In the genomic region with DNA sequence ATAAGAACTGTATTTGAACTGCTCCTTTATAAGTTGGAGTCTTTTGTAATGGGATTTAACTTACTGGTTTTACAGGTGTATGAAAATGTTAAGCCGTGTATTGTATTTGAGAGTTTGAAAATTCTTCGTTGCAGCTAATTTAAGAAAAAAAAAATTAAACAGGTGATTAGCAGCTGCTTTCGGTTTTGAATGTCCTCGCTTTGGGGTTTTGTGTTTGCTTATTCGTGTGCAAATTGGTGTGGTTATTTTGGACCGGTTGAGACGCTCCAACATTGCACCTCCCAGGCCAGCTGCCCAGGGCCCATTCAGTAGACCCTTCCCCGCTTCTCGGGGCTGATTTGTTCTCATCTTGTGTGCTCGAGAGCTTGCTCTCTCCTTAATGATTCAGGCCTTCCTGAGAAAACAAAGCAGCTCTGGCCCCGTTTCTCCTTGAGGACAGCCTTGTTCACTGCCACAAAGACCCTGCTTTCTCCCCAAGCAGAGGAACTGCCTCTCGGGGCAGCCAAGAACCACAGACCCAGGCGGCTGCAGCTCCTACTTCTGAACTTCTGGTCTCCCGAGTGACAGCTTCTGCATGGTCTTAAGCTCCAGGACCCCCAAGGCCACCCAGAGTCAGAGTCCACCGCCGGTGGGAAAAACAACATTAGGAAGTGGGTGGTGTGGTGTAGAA, we compare ENCODE assay signal across 1 cellular context.
TF ChIP-seq lines count a peak whose summit lies in the region.

No MANE protein-coding gene starts in this region.

TF ChIP-seq in GM12878, 131 proteins besides CTCF, POLR2A, EP300 and RAD21 (continued from another document and continues in another):
- TF ChIP-seq, protein P1, sequence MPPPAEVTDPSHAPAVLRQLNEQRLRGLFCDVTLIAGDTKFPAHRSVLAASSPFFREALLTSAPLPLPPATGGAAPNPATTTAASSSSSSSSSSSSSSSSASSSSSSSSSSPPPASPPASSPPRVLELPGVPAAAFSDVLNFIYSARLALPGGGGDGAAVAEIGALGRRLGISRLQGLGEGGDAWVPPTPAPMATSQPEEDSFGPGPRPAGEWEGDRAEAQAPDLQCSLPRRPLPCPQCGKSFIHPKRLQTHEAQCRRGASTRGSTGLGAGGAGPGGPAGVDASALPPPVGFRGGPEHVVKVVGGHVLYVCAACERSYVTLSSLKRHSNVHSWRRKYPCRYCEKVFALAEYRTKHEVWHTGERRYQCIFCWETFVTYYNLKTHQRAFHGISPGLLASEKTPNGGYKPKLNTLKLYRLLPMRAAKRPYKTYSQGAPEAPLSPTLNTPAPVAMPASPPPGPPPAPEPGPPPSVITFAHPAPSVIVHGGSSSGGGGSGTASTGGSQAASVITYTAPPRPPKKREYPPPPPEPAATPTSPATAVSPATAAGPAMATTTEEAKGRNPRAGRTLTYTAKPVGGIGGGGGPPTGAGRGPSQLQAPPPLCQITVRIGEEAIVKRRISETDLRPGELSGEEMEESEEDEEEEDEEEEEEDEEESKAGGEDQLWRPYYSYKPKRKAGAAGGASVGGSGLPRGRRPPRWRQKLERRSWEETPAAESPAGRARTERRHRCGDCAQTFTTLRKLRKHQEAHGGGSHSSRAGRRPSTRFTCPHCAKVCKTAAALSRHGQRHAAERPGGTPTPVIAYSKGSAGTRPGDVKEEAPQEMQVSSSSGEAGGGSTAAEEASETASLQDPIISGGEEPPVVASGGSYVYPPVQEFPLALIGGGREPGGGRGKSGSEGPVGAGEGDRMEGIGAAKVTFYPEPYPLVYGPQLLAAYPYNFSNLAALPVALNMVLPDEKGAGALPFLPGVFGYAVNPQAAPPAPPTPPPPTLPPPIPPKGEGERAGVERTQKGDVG (CRISPR knock-in tag; IDR thresholded peaks at IDR 0.05): no peak
- TF ChIP-seq BMI1 (IDR thresholded peaks at IDR 0.05; ENCODE audit: borderline replicate concordance): peak; percentile 31; the same call in 1 of the 2 replicates
- no peak for TF ChIP-seq GABPA (IDR thresholded peaks at IDR 0.05; ENCODE audit: low read depth)
- peak; percentile 84 for TF ChIP-seq TCF12 (IDR thresholded peaks at IDR 0.05; ENCODE audit: low read depth, low read length)
- peak; percentile 80 for TF ChIP-seq MEF2B (IDR thresholded peaks at IDR 0.05; ENCODE audit: partially characterized antibody, poor library complexity, severe bottlenecking)
- TF ChIP-seq, protein P2, sequence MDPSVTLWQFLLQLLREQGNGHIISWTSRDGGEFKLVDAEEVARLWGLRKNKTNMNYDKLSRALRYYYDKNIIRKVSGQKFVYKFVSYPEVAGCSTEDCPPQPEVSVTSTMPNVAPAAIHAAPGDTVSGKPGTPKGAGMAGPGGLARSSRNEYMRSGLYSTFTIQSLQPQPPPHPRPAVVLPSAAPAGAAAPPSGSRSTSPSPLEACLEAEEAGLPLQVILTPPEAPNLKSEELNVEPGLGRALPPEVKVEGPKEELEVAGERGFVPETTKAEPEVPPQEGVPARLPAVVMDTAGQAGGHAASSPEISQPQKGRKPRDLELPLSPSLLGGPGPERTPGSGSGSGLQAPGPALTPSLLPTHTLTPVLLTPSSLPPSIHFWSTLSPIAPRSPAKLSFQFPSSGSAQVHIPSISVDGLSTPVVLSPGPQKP (IDR thresholded peaks at IDR 0.05; ENCODE audit: low read depth, low read length): no peak
- TF ChIP-seq TCF7 (IDR thresholded peaks at IDR 0.05; ENCODE audit: borderline replicate concordance): no peak
- TF ChIP-seq FOXM1 (IDR thresholded peaks at IDR 0.05; ENCODE audit: low read depth, low read length): 0 out of 2 replicates have a peak, but pooled peaks have one; percentile 14
- TF ChIP-seq SREBF2 (IDR thresholded peaks at IDR 0.05; ENCODE audit: low read length): no peak
- TF ChIP-seq SP1 (IDR thresholded peaks at IDR 0.05; ENCODE audit: low read depth, low read length): peak; percentile 9
- peak; percentile 27; the same call in 1 of the 2 replicates for TF ChIP-seq SMARCA5 (IDR thresholded peaks at IDR 0.05)
- peak; percentile 35; the same call in 1 of the 2 replicates for TF ChIP-seq MTA3 (IDR thresholded peaks at IDR 0.05; ENCODE audit: borderline replicate concordance, low read length)
- TF ChIP-seq ZNF217 (IDR thresholded peaks at IDR 0.05): no peak
- peak; percentile 73 for TF ChIP-seq NFIC (IDR thresholded peaks at IDR 0.05; ENCODE audit: low read depth, low read length)
- peak; percentile 83; the same call in 1 of the 2 replicates for TF ChIP-seq ZNF384 (IDR thresholded peaks at IDR 0.05; ENCODE audit: borderline replicate concordance, low read depth, low read length)
- no peak for TF ChIP-seq NRF1 (conservative IDR thresholded peaks at IDR 0.05; ENCODE audit: low read depth, low read length)
- TF ChIP-seq ZNF622 (IDR thresholded peaks at IDR 0.05): no peak
- TF ChIP-seq RBBP5 (conservative IDR thresholded peaks at IDR 0.05): 0 out of 2 replicates have a peak, but pooled peaks have one; percentile 27
- peak; percentile 75 for TF ChIP-seq BCL11A (IDR thresholded peaks at IDR 0.05; ENCODE audit: low read depth, low read length)
- TF ChIP-seq, protein P3, sequence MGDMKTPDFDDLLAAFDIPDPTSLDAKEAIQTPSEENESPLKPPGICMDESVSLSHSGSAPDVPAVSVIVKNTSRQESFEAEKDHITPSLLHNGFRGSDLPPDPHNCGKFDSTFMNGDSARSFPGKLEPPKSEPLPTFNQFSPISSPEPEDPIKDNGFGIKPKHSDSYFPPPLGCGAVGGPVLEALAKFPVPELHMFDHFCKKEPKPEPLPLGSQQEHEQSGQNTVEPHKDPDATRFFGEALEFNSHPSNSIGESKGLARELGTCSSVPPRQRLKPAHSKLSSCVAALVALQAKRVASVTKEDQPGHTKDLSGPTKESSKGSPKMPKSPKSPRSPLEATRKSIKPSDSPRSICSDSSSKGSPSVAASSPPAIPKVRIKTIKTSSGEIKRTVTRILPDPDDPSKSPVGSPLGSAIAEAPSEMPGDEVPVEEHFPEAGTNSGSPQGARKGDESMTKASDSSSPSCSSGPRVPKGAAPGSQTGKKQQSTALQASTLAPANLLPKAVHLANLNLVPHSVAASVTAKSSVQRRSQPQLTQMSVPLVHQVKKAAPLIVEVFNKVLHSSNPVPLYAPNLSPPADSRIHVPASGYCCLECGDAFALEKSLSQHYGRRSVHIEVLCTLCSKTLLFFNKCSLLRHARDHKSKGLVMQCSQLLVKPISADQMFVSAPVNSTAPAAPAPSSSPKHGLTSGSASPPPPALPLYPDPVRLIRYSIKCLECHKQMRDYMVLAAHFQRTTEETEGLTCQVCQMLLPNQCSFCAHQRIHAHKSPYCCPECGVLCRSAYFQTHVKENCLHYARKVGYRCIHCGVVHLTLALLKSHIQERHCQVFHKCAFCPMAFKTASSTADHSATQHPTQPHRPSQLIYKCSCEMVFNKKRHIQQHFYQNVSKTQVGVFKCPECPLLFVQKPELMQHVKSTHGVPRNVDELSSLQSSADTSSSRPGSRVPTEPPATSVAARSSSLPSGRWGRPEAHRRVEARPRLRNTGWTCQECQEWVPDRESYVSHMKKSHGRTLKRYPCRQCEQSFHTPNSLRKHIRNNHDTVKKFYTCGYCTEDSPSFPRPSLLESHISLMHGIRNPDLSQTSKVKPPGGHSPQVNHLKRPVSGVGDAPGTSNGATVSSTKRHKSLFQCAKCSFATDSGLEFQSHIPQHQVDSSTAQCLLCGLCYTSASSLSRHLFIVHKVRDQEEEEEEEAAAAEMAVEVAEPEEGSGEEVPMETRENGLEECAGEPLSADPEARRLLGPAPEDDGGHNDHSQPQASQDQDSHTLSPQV (IDR thresholded peaks at IDR 0.05): 0 out of 2 replicates have a peak, but pooled peaks have one; percentile 43
- no peak for TF ChIP-seq SUPT20H (IDR thresholded peaks at IDR 0.05; ENCODE audit: borderline replicate concordance, control insufficient read depth, low read depth, low read length)
- TF ChIP-seq HDAC2 (IDR thresholded peaks at IDR 0.05): 0 out of 2 replicates have a peak, but pooled peaks have one; percentile 37
- TF ChIP-seq, protein P4, sequence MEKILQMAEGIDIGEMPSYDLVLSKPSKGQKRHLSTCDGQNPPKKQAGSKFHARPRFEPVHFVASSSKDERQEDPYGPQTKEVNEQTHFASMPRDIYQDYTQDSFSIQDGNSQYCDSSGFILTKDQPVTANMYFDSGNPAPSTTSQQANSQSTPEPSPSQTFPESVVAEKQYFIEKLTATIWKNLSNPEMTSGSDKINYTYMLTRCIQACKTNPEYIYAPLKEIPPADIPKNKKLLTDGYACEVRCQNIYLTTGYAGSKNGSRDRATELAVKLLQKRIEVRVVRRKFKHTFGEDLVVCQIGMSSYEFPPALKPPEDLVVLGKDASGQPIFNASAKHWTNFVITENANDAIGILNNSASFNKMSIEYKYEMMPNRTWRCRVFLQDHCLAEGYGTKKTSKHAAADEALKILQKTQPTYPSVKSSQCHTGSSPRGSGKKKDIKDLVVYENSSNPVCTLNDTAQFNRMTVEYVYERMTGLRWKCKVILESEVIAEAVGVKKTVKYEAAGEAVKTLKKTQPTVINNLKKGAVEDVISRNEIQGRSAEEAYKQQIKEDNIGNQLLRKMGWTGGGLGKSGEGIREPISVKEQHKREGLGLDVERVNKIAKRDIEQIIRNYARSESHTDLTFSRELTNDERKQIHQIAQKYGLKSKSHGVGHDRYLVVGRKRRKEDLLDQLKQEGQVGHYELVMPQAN (conservative IDR thresholded peaks at IDR 0.05): no peak
- no peak for TF ChIP-seq BRCA1 (IDR thresholded peaks at IDR 0.05; ENCODE audit: low read depth, low read length)
- no peak for TF ChIP-seq RCOR1 (conservative IDR thresholded peaks at IDR 0.05; ENCODE audit: low read depth, low read length)
- TF ChIP-seq IRF4 (IDR thresholded peaks at IDR 0.05; ENCODE audit: low read depth, low read length): 0 out of 2 replicates have a peak, but pooled peaks have one; percentile 9
- no peak for TF ChIP-seq NFXL1 (IDR thresholded peaks at IDR 0.05; ENCODE audit: borderline replicate concordance)
- no peak for TF ChIP-seq KLF5 (IDR thresholded peaks at IDR 0.05; ENCODE audit: partially characterized antibody)
- TF ChIP-seq ZNF207 (IDR thresholded peaks at IDR 0.05; ENCODE audit: borderline replicate concordance): no peak
- TF ChIP-seq SUZ12 (IDR thresholded peaks at IDR 0.05; ENCODE audit: unreplicated experiment): no peak
- TF ChIP-seq MTA2 (IDR thresholded peaks at IDR 0.05; ENCODE audit: low read depth): peak; percentile 95
- peak; percentile 72 for TF ChIP-seq MEF2A (IDR thresholded peaks at IDR 0.05; ENCODE audit: insufficient read depth, low read depth, low read length)
- peak; percentile 82 for TF ChIP-seq LARP7 (IDR thresholded peaks at IDR 0.05)
- TF ChIP-seq POU2F2 (IDR thresholded peaks at IDR 0.05; ENCODE audit: borderline replicate concordance, low read depth, low read length): peak; percentile 53; the same call in 1 of the 3 replicates
- no peak for TF ChIP-seq ZSCAN29 (IDR thresholded peaks at IDR 0.05)
- TF ChIP-seq, protein P5, sequence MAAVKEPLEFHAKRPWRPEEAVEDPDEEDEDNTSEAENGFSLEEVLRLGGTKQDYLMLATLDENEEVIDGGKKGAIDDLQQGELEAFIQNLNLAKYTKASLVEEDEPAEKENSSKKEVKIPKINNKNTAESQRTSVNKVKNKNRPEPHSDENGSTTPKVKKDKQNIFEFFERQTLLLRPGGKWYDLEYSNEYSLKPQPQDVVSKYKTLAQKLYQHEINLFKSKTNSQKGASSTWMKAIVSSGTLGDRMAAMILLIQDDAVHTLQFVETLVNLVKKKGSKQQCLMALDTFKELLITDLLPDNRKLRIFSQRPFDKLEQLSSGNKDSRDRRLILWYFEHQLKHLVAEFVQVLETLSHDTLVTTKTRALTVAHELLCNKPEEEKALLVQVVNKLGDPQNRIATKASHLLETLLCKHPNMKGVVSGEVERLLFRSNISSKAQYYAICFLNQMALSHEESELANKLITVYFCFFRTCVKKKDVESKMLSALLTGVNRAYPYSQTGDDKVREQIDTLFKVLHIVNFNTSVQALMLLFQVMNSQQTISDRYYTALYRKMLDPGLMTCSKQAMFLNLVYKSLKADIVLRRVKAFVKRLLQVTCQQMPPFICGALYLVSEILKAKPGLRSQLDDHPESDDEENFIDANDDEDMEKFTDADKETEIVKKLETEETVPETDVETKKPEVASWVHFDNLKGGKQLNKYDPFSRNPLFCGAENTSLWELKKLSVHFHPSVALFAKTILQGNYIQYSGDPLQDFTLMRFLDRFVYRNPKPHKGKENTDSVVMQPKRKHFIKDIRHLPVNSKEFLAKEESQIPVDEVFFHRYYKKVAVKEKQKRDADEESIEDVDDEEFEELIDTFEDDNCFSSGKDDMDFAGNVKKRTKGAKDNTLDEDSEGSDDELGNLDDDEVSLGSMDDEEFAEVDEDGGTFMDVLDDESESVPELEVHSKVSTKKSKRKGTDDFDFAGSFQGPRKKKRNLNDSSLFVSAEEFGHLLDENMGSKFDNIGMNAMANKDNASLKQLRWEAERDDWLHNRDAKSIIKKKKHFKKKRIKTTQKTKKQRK (IDR thresholded peaks at IDR 0.05; ENCODE audit: low read depth, low read length): no peak
- 0 out of 2 replicates have a peak, but pooled peaks have one; percentile 5 for TF ChIP-seq SMAD5 (IDR thresholded peaks at IDR 0.05; ENCODE audit: low read depth)
- TF ChIP-seq YBX1 (IDR thresholded peaks at IDR 0.05): no peak
- 0 out of 2 replicates have a peak, but pooled peaks have one; percentile 8 for TF ChIP-seq CREB1 (IDR thresholded peaks at IDR 0.05; ENCODE audit: low read depth)
- TF ChIP-seq PAX5 (IDR thresholded peaks at IDR 0.05; ENCODE audit: borderline replicate concordance, low read depth, low read length): peak; percentile 43; the same call in 1 of the 2 replicates
- TF ChIP-seq CHD2 (IDR thresholded peaks at IDR 0.05; ENCODE audit: borderline replicate concordance, low read depth, low read length): peak; percentile 11; the same call in 1 of the 2 replicates
- TF ChIP-seq RB1 (IDR thresholded peaks at IDR 0.05; ENCODE audit: borderline replicate concordance): no peak
- peak; percentile 42; the same call in 1 of the 2 replicates for TF ChIP-seq RAD51 (IDR thresholded peaks at IDR 0.05)
- TF ChIP-seq RUNX3 (IDR thresholded peaks at IDR 0.05; ENCODE audit: low read length): peak; percentile 69; the same call in 1 of the 2 replicates
- no peak for TF ChIP-seq WRNIP1 (IDR thresholded peaks at IDR 0.05; ENCODE audit: borderline replicate concordance, low read depth, low read length)
- 0 out of 2 replicates have a peak, but pooled peaks have one; percentile 48 for TF ChIP-seq ATF7 (IDR thresholded peaks at IDR 0.05; ENCODE audit: low read depth)
- peak; percentile 37; the same call in 1 of the 2 replicates for TF ChIP-seq GATAD2B (conservative IDR thresholded peaks at IDR 0.05; ENCODE audit: low read depth)
- TF ChIP-seq TARDBP (IDR thresholded peaks at IDR 0.05; ENCODE audit: borderline replicate concordance): no peak
- no peak for TF ChIP-seq TCF3 (IDR thresholded peaks at IDR 0.05; ENCODE audit: borderline replicate concordance, insufficient read depth, low read depth, low read length)
- TF ChIP-seq, protein P6, sequence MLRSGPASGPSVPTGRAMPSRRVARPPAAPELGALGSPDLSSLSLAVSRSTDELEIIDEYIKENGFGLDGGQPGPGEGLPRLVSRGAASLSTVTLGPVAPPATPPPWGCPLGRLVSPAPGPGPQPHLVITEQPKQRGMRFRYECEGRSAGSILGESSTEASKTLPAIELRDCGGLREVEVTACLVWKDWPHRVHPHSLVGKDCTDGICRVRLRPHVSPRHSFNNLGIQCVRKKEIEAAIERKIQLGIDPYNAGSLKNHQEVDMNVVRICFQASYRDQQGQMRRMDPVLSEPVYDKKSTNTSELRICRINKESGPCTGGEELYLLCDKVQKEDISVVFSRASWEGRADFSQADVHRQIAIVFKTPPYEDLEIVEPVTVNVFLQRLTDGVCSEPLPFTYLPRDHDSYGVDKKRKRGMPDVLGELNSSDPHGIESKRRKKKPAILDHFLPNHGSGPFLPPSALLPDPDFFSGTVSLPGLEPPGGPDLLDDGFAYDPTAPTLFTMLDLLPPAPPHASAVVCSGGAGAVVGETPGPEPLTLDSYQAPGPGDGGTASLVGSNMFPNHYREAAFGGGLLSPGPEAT (IDR thresholded peaks at IDR 0.05; ENCODE audit: low read depth): peak; percentile 65
- peak; percentile 67; the same call in 1 of the 2 replicates for TF ChIP-seq MXI1 (IDR thresholded peaks at IDR 0.05; ENCODE audit: low read depth, low read length)
